In genomic region chr2:206452242-206452641, GRCh38 we compare ENCODE assay signal across 16 cellular contexts. TPM values are rescaled to one million over a fixed set of nuclear protein-coding genes. Genes with fewer than 3 reads are reported as not detected.
A peak's percentile ranks its signal among the peaks of the same experiment; 100 is the strongest.
DNase-seq lines count a peak whose midpoint lies in the region; ATAC-seq, FAIRE-seq and TF ChIP-seq lines count a peak whose summit lies in the region.
"Had no signal": no experiment of that assay in that cellular context is flagged by ENCODE, and none has a peak within 500 bp of the region (broad histone marks: within the 10 kb centered on the region; RNA-seq: fewer than 3 reads in every experiment).

No MANE protein-coding gene starts in this region.

- peak; percentile 84 for FAIRE-seq in GM12891 (lab: Jason Lieb, UNC)
- FAIRE-seq: HTR-8/SVneo had no signal

- no peaks in the 10 kb centered on the region for H3K4me1 Mint-ChIP-seq in T-cell
- H3K4me1 Mint-ChIP-seq in activated naive CD8-positive, alpha-beta T cell treated with anti-CD3 and anti-CD28 coated beads for 36 hours = no peaks in the 10 kb centered on the region

- no peak for TF ChIP-seq POLR2A in GM12891 (IDR thresholded peaks at IDR 0.05; ENCODE audit: low read depth, low read length)

- peak; percentile 75 for ATAC-seq in GM21526 (IDR thresholded peaks at IDR 0.05; ENCODE audit: low FRiP score, unreplicated experiment)
- peak; percentile 39 for ATAC-seq in HG03159 (IDR thresholded peaks at IDR 0.05; ENCODE audit: unreplicated experiment)
- no peak for ATAC-seq in T-cell (replicated peaks in 1 of 4)
- ATAC-seq: stimulated activated naive CD8-positive, alpha-beta T cell treated with anti-CD3 and anti-CD28 coated beads, Interleukin-15, Interleukin-2, amounts not matched to agents 100 U/mL and 50 U/mL, for 24 hours had no signal

- peak overlapping the region; percentile 36 for H3K27ac ChIP-seq in caudate nucleus (ENCODE audit: low read depth, low read length)

- POLR2A ChIA-PET in T-cell (lab: Charles Lee) = no interaction called here

- CTCF ChIA-PET in T-cell (lab: Charles Lee) = no interaction called here

- H3K27me3 Mint-ChIP-seq in T-cell = peaks cover 13 to 20% of the 10 kb centered on the region in 2 donors
- H3K27me3 Mint-ChIP-seq in activated naive CD8-positive, alpha-beta T cell treated with anti-CD3 and anti-CD28 coated beads for 36 hours = peaks cover 52% of the 10 kb centered on the region

- H3K4me3 Mint-ChIP-seq in T-cell = no peak overlapping the region
- no peak overlapping the region for H3K4me3 Mint-ChIP-seq in activated naive CD8-positive, alpha-beta T cell treated with anti-CD3 and anti-CD28 coated beads for 36 hours
- H3K4me3 Mint-ChIP-seq: CD4-positive, alpha-beta memory T cell had no signal

- H3K27ac Mint-ChIP-seq in T-cell = no peak overlapping the region
- no peak overlapping the region for H3K27ac Mint-ChIP-seq in activated naive CD8-positive, alpha-beta T cell treated with anti-CD3 and anti-CD28 coated beads for 36 hours
- H3K27ac Mint-ChIP-seq: CD4-positive, alpha-beta memory T cell had no signal

- DNase-seq in GM12891 (ENCODE audit: insufficient read length, low spot score) (no peak), caudate nucleus (lab: John Stamatoyannopoulos, UW) (peak in 2 of 61 donors; percentile 9 to 37), RKO (ENCODE audit: low spot score) (no peak), AG08396 (ENCODE audit: low spot score) (no peak), T-cell (no peak)
- DNase-seq in activated naive CD8-positive, alpha-beta T cell treated with anti-CD3 and anti-CD28 coated beads for 36 hours = no peak
- DNase-seq: activated CD4-positive, alpha-beta T cell treated with anti-CD3 and anti-CD28 coated beads, Interleukin-2, amount 50 U/mL, for 4 hours; activated T-cell treated with anti-CD3 and anti-CD28 coated beads, Interleukin-2, amount 50 U/mL, for 48 hours; CD4-positive, alpha-beta memory T cell; MG63; NCI-H82; SHP77; stimulated activated naive CD8-positive, alpha-beta T cell treated with anti-CD3 and anti-CD28 coated beads, Interleukin-15, Interleukin-2, amounts not matched to agents 100 U/mL and 50 U/mL, for 24 hours had no signal

- no peaks in the 10 kb centered on the region for H3K36me3 Mint-ChIP-seq in T-cell
- no peaks in the 10 kb centered on the region for H3K36me3 Mint-ChIP-seq in activated naive CD8-positive, alpha-beta T cell treated with anti-CD3 and anti-CD28 coated beads for 36 hours
- H3K36me3 Mint-ChIP-seq: CD4-positive, alpha-beta memory T cell had no signal

- H3K9me3 Mint-ChIP-seq in T-cell = peaks cover 0 to 4% (median 3%) of the 10 kb centered on the region in 3 donors
- H3K9me3 Mint-ChIP-seq in activated naive CD8-positive, alpha-beta T cell treated with anti-CD3 and anti-CD28 coated beads for 36 hours = peaks cover 1% of the 10 kb centered on the region

TF ChIP-seq in GM12891, 5 proteins besides CTCF, POLR2A, EP300 and RAD21:
- TF ChIP-seq POU2F2 (IDR thresholded peaks at IDR 0.05; ENCODE audit: low read depth, low read length) (no peak), PAX5 (IDR thresholded peaks at IDR 0.05; ENCODE audit: insufficient read depth, low read length, severe bottlenecking) (no peak), TAF1 (IDR thresholded peaks at IDR 0.05; ENCODE audit: low read depth, low read length) (no peak), SPI1 (IDR thresholded peaks at IDR 0.05; ENCODE audit: low read depth, low read length) (no peak), POLR2AphosphoS5 (IDR thresholded peaks at IDR 0.05; ENCODE audit: low read depth, low read length) (no peak)

RNA-seq across cellular contexts. Expression of gene ADAM23, which starts 8.9 kb away (rescaled TPM):
- 4.7 TPM for polyA plus RNA-seq in GM12891 (2012; ENCODE audit: low read depth, missing spikeins)
- total RNA-seq in T-cell = 10 to 100 TPM in 2 of 5 donors, 1 to 10 TPM in 2, under 1 TPM in 1; 0.95 to 14.2 (median 9.3) TPM
- total RNA-seq in activated naive CD8-positive, alpha-beta T cell treated with anti-CD3 and anti-CD28 coated beads for 36 hours = under 1 TPM in 1 of 2 experiments, not detected in 1; 0.10 TPM

Comparison
In these comparisons a context has a peak if more than half of its experiments do, and no peak if none do; other contexts are left out.
1. ATAC-seq: peak in GM21526 (single experiment) and HG03159 (single experiment); none in T-cell (0 of 4).